In the genomic region with DNA sequence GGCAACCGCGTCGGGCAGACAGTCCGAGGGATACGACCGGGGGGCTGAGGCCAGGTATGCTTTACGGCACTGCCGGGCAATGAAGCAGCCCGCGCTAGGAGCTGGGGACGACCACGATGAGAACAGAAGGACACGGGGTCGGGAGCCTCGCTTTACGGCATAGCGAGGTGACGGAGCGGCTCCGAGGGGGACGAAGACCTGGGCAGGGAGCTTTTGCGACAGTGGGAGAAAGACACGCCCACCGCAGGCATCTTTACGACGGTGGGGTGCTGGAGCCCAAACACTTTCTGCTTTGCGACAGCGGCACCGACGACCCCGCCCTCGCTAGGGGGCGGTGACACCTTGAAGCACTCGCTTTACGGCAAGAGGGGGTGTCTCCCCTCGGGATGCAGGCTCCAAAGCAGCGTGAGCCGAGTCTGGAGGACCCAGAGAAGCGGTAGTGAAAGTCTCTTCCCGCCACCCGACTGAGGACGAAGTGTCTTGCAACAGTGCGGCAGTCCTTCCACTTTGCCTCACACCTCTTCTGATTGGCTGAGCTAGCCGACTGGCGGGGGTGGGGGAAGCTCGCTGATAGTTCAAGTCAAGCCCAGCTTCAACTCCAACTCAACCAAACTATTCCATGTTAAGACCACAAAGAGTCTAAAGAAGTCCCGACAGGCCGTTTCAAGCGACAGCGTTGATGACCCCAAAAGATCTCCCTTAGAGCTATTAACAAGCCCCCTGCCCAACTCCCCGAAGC, we compare ENCODE assay signal across 8 cellular contexts. TPM values are rescaled to one million over a fixed set of nuclear protein-coding genes. Genes with fewer than 3 reads are reported as not detected.
DNase-seq lines count a peak whose midpoint lies in the region; ATAC-seq and TF ChIP-seq lines count a peak whose summit lies in the region.

No MANE protein-coding gene starts in this region.

- H3K4me1 Mint-ChIP-seq in activated T-cell treated with anti-CD3 and anti-CD28 coated beads, Interleukin-2, amount 50 U/mL, for 24 hours (ENCODE audit: low read depth), result peaks cover 54% of the 10 kb centered on the region

- POLR2A ChIA-PET in PC-3 (lab: Charles Lee; ENCODE audit: unreplicated experiment), result interaction anchor here (0.6 kb wide), 1 partner anchor 103 kb away, joined by 3 read pairs; no protein-coding TSS in a partner anchor

- H3K36me3 ChIP-seq in PC-3 (ENCODE audit: low read depth, low read length), result no peaks in the 10 kb centered on the region

- peak overlapping the region; percentile 98 for H3K27ac Mint-ChIP-seq in activated T-cell treated with anti-CD3 and anti-CD28 coated beads, Interleukin-2, amount 50 U/mL, for 24 hours

- CTCF ChIA-PET in PC-3 (lab: Charles Lee), result interaction anchor here (0.6 kb wide), 2 partner anchors 16 to 48 kb away, joined by 3 to 4 read pairs; no protein-coding TSS in a partner anchor

- H3K79me2 ChIP-seq in PC-3 (ENCODE audit: low read length), result peaks cover 16% of the 10 kb centered on the region

- no peaks in the 10 kb centered on the region for H3K27me3 Mint-ChIP-seq in activated T-cell treated with anti-CD3 and anti-CD28 coated beads, Interleukin-2, amount 50 U/mL, for 24 hours

- H3K27ac ChIP-seq in PC-3 (ENCODE audit: low read length), result peak overlapping the region; percentile 77

- peak; percentile 86 for DNase-seq in DMS153 (lab: John Stamatoyannopoulos, UW)
- DNase-seq in Jurkat, Clone E6-1 (ENCODE audit: low read depth, low spot score), result peak; percentile 99
- peak; percentile 95 for DNase-seq in PC-3
- peak; percentile 97 for DNase-seq in activated T-cell treated with anti-CD3 and anti-CD28 coated beads, Interleukin-2, amount 50 U/mL, for 24 hours
- peak; percentile 85 for DNase-seq in epithelial cell of proximal tubule (ENCODE audit: low read depth)
- peak; percentile 98 for DNase-seq in mucosa of gallbladder (ENCODE audit: low spot score)
- DNase-seq in stimulated activated CD8-positive, alpha-beta memory T cell treated with anti-CD3 and anti-CD28 coated beads, Interleukin-4, amount 100 ng/mL, for 24 hours (ENCODE audit: low read depth), result peak; percentile 94

- peak overlapping the region; percentile 77 for H3K4me3 ChIP-seq in Jurkat, Clone E6-1 (ENCODE audit: low read length)
- H3K4me3 ChIP-seq in PC-3 (ENCODE audit: low read length), result peak overlapping the region; percentile 96
- peak overlapping the region; percentile 97 for H3K4me3 ChIP-seq in epithelial cell of proximal tubule (ENCODE audit: low read depth, low read length)

- peak overlapping the region; percentile 95 for H2AFZ ChIP-seq in PC-3 (ENCODE audit: low read length)

- peak; percentile 46 for ATAC-seq in GM21576 (IDR thresholded peaks at IDR 0.05; ENCODE audit: unreplicated experiment)
- peak; percentile 71 for ATAC-seq in PC-3

- H3K9ac ChIP-seq in PC-3 (ENCODE audit: low read length), result peak overlapping the region; percentile 88

- 0 out of 2 replicates have a peak, but pooled peaks cover 6% of the 10 kb centered on the region for H3K4me1 ChIP-seq in PC-3 (ENCODE audit: insufficient read depth, low read length)

- peaks cover 42% of the 10 kb centered on the region for H3K36me3 Mint-ChIP-seq in activated T-cell treated with anti-CD3 and anti-CD28 coated beads, Interleukin-2, amount 50 U/mL, for 24 hours (ENCODE audit: low read depth)

- no peaks in the 10 kb centered on the region for H3K9me2 ChIP-seq in PC-3 (replicated peaks; ENCODE audit: low read length)

- TF ChIP-seq CTCF in PC-3 (conservative IDR thresholded peaks at IDR 0.05; ENCODE audit: low read depth, low read length) (no peak), epithelial cell of proximal tubule (conservative IDR thresholded peaks at IDR 0.05; ENCODE audit: low read depth, low read length) (peak; percentile 19)

- H3K4me3 Mint-ChIP-seq in activated T-cell treated with anti-CD3 and anti-CD28 coated beads, Interleukin-2, amount 50 U/mL, for 24 hours, result peak overlapping the region; percentile 97

- H3K4me2 ChIP-seq in PC-3 (ENCODE audit: low read length), result peak overlapping the region; percentile 99

- intact Hi-C loops in PC-3 (cut with micrococcal nuclease), result loop anchor here (2.0 kb wide), 1 partner anchor 21 kb away; no protein-coding TSS in a partner anchor

- no peaks in the 10 kb centered on the region for H3K9me3 Mint-ChIP-seq in activated T-cell treated with anti-CD3 and anti-CD28 coated beads, Interleukin-2, amount 50 U/mL, for 24 hours

- no peaks in the 10 kb centered on the region for H3K9me3 ChIP-seq in PC-3 (ENCODE audit: low read length)

- TSS peak; percentile 93 for BruUV-seq in PC-3 (replicated peaks; lab: Mats Ljungman, UMichigan)

- no peaks in the 10 kb centered on the region for H4K20me1 ChIP-seq in PC-3 (ENCODE audit: low read length)

- no peaks in the 10 kb centered on the region for H3K27me3 ChIP-seq in PC-3 (ENCODE audit: low read length)

- H3F3A ChIP-seq in PC-3 (ENCODE audit: low read length, unreplicated experiment), result no peaks in the 10 kb centered on the region

RNA-seq across cellular contexts. Expression of gene NEURL4, which starts 0.4 kb away (rescaled TPM):
- 35.2 TPM for polyA plus RNA-seq in Jurkat, Clone E6-1 (2012; ENCODE audit: insufficient read depth, insufficient read length)
- 21.4 and 27.7 TPM in 2 replicates for total RNA-seq in PC-3 (2014; rRNA removed)
- total RNA-seq in epithelial cell of proximal tubule, result 13.4 and 19.3 TPM in 2 replicates
- 50.3 TPM for total RNA-seq in mucosa of gallbladder

RNA-seq across cellular contexts. Expression of gene ACAP1, which starts 6.8 kb away (rescaled TPM):
- 226 TPM for polyA plus RNA-seq in Jurkat, Clone E6-1 (2012; ENCODE audit: insufficient read depth, insufficient read length)
- total RNA-seq in PC-3 (2014; rRNA removed) (not detected in 2 replicates), epithelial cell of proximal tubule (0.81 and 1.4 TPM in 2 replicates), mucosa of gallbladder (24.2 TPM)

RNA-seq across cellular contexts. Expression of gene GPS2, which starts 14.4 kb away (rescaled TPM):
- 157 TPM for polyA plus RNA-seq in Jurkat, Clone E6-1 (2012; ENCODE audit: insufficient read depth, insufficient read length)
- total RNA-seq in PC-3 (2014; rRNA removed), result 30.8 and 45.8 TPM in 2 replicates
- total RNA-seq in epithelial cell of proximal tubule, result 91.5 and 104 TPM in 2 replicates
- 71.8 TPM for total RNA-seq in mucosa of gallbladder

RNA-seq across cellular contexts. Expression of gene EIF5A, which starts 22.1 kb away (rescaled TPM):
- polyA plus RNA-seq in Jurkat, Clone E6-1 (2012; ENCODE audit: insufficient read depth, insufficient read length), result 982 TPM
- total RNA-seq in PC-3 (2014; rRNA removed) (1,140 and 1,203 TPM in 2 replicates), epithelial cell of proximal tubule (353 and 817 TPM in 2 replicates), mucosa of gallbladder (233 TPM)

RNA-seq across cellular contexts. Expression of gene KCTD11, which starts 22.4 kb away (rescaled TPM):
- polyA plus RNA-seq in Jurkat, Clone E6-1 (2012; ENCODE audit: insufficient read depth, insufficient read length), result 2.6 TPM
- total RNA-seq in PC-3 (2014; rRNA removed) (7.0 and 7.6 TPM in 2 replicates), epithelial cell of proximal tubule (9.8 and 12.3 TPM in 2 replicates), mucosa of gallbladder (15.3 TPM)

Comparison
In these comparisons a context has a peak if more than half of its experiments do, and no peak if none do; other contexts are left out.
1. Peak in every context shown above with its lines: DNase-seq, ATAC-seq, H3K4me3 ChIP-seq and H3K27ac ChIP-seq.
2. RNA of gene ACAP1, which starts 6.8 kb away (total RNA-seq): 24.2 TPM in mucosa of gallbladder (single experiment); 0.81 to 1.4 TPM in epithelial cell of proximal tubule and not detected in PC-3; every median in the first group is over 10 times any median in the second.